8 cellular contexts compared by ENCODE assay signal in genomic region chr1:148038462-148039333, GRCh38.
A peak's percentile ranks its signal among the peaks of the same experiment; 100 is the strongest.
DNase-seq lines count a peak whose midpoint lies in the region; ATAC-seq and TF ChIP-seq lines count a peak whose summit lies in the region.
"Not testable (repeated sequence)": the region's sequence is repeated elsewhere in the genome, so short reads cannot be mapped to it uniquely, and the experiment has no call there.

No MANE protein-coding gene starts in this region.

- peak overlapping the region in 9 of 10 experiments; percentile 42 to 60 (median 51); a peak in 18 of 20 replicates for H3K4me3 ChIP-seq in BLaER1 treated with 17β-estradiol and CSF1 and Interleukin-3, amounts not matched to agents 10 nM and 100 nM
- peak overlapping the region; percentile 45 for H3K4me3 ChIP-seq in choroid plexus epithelial cell (ENCODE audit: low read depth, low read length)

- not testable (repeated sequence) for H4K20me1 ChIP-seq in BLaER1 treated with 17β-estradiol and CSF1 and Interleukin-3, amounts not matched to agents 10 nM and 100 nM

- intact Hi-C loops in left colon (cut with DNase I, micrococcal nuclease): not testable (repeated sequence)

- peak; percentile 77 for ATAC-seq in HG03342 (IDR thresholded peaks at IDR 0.05; ENCODE audit: unreplicated experiment)
- peak; percentile 92 for ATAC-seq in left colon

- H3K4me2 ChIP-seq in BLaER1 treated with 17β-estradiol and CSF1 and Interleukin-3, amounts not matched to agents 10 nM and 100 nM: peak overlapping the region; percentile 44 to 83 (median 61); a peak in 21 of 22 replicates

- peaks cover 9 to 43% (median 34%) of the 10 kb centered on the region in 11 experiments; a peak in 21 of 22 replicates for H3K27me3 ChIP-seq in BLaER1 treated with 17β-estradiol and CSF1 and Interleukin-3, amounts not matched to agents 10 nM and 100 nM

- peak overlapping the region in 2 of 11 experiments; percentile 42 to 47; a peak in 2 of 22 replicates for H3K9ac ChIP-seq in BLaER1 treated with 17β-estradiol and CSF1 and Interleukin-3, amounts not matched to agents 10 nM and 100 nM

- not testable (repeated sequence) for H3K36me3 ChIP-seq in BLaER1 treated with 17β-estradiol and CSF1 and Interleukin-3, amounts not matched to agents 10 nM and 100 nM

- not testable (repeated sequence) for TF ChIP-seq CTCF in choroid plexus epithelial cell (conservative IDR thresholded peaks at IDR 0.05; ENCODE audit: low read depth, low read length)

- H3K9me3 ChIP-seq in BLaER1 treated with 17β-estradiol and CSF1 and Interleukin-3, amounts not matched to agents 10 nM and 100 nM (replicated peaks in 1 of 11): not testable (repeated sequence)

- H3K4me1 ChIP-seq in BLaER1 treated with 17β-estradiol and CSF1 and Interleukin-3, amounts not matched to agents 10 nM and 100 nM: not testable (repeated sequence)

- DNase-seq in GM19240 (ENCODE audit: insufficient read length, low spot score) (peak; percentile 3), NCI-H446 treated with DMSO at 0.1 percent for 48 hours (lab: John Stamatoyannopoulos, UW) (peak; percentile 93), choroid plexus epithelial cell (ENCODE audit: low read depth) (peak; percentile 95), left colon (peak; percentile 31 to 65)
- DNase-seq in activated CD4-positive, alpha-beta T cell treated with anti-CD3 and anti-CD28 coated beads for 1 hour: peak; percentile 46
- peak; percentile 29 to 38 for DNase-seq in stimulated activated CD4-positive, alpha-beta T cell treated with anti-CD3 and anti-CD28 coated beads, Interleukin-1b, Interleukin-23, amount 100 ng/mL, for 4 hours (ENCODE audit: low read depth in 2 of 2)

- H3K27ac ChIP-seq in BLaER1 treated with 17β-estradiol and CSF1 and Interleukin-3, amounts not matched to agents 10 nM and 100 nM: not testable (repeated sequence)

Comparison
In these comparisons a context has a peak if more than half of its experiments do, and no peak if none do; other contexts are left out.
1. DNase-seq: peak in every context shown above with its lines; median percentile 95 in choroid plexus epithelial cell; 93 in NCI-H446 treated with DMSO at 0.1 percent for 48 hours; 48 in left colon; 46 in activated CD4-positive, alpha-beta T cell treated with anti-CD3 and anti-CD28 coated beads for 1 hour; 34 in stimulated activated CD4-positive, alpha-beta T cell treated with anti-CD3 and anti-CD28 coated beads, Interleukin-1b, Interleukin-23, amount 100 ng/mL, for 4 hours; 3 in GM19240.